Comparison of ENCODE assay signal across 1 cellular context in genomic region chr2:102367331-102367971, GRCh38.
TF ChIP-seq lines count a peak whose summit lies in the region.

No MANE protein-coding gene starts in this region.

TF ChIP-seq in GM12878, 131 proteins besides CTCF, POLR2A, EP300 and RAD21 (continued from another document and continues in another):
- TF ChIP-seq REST (IDR thresholded peaks at IDR 0.05; ENCODE audit: low read depth, low read length) (no peak), PBX3 (IDR thresholded peaks at IDR 0.05; ENCODE audit: insufficient replicate concordance, low read depth, low read length) (peak; percentile 18), FOS (IDR thresholded peaks at IDR 0.05; ENCODE audit: borderline replicate concordance, extremely low read depth, insufficient read length) (no peak), EGR1 (IDR thresholded peaks at IDR 0.05; ENCODE audit: borderline replicate concordance in 1 of 2, low read depth in 2 of 2, low read length in 2 of 2) (no peak), CEBPB (IDR thresholded peaks at IDR 0.05; ENCODE audit: borderline replicate concordance in 1 of 2, low read depth in 2 of 2, low read length in 2 of 2) (peak in 1 of 2 experiments; percentile 44; a peak in 1 of 4 replicates), SRF (IDR thresholded peaks at IDR 0.05; ENCODE audit: low read depth in 2 of 2, low read length in 2 of 2) (no peak), KLF5 (IDR thresholded peaks at IDR 0.05; ENCODE audit: partially characterized antibody) (no peak), RAD51 (IDR thresholded peaks at IDR 0.05) (no peak), JUND (IDR thresholded peaks at IDR 0.05; ENCODE audit: low read depth, low read length) (no peak), FOXM1 (IDR thresholded peaks at IDR 0.05; ENCODE audit: low read depth, low read length) (peak; percentile 84; the same call in 1 of the 2 replicates), TBL1XR1 (IDR thresholded peaks at IDR 0.05; ENCODE audit: low read depth, low read length) (no peak), SPI1 (IDR thresholded peaks at IDR 0.05; ENCODE audit: borderline replicate concordance, insufficient read depth, low read depth, low read length) (no peak), ATF7 (IDR thresholded peaks at IDR 0.05; ENCODE audit: low read depth) (peak; percentile 40), PAX5 (IDR thresholded peaks at IDR 0.05; ENCODE audit: borderline replicate concordance, low read depth, low read length) (peak; percentile 84), ZZZ3 (IDR thresholded peaks at IDR 0.05; ENCODE audit: control insufficient read depth, insufficient read length, low read depth) (no peak), ASH2L (IDR thresholded peaks at IDR 0.05; ENCODE audit: borderline replicate concordance, low read depth) (no peak), HSF1 (IDR thresholded peaks at IDR 0.05; ENCODE audit: low read depth, low read length) (no peak), SKIL (IDR thresholded peaks at IDR 0.05; ENCODE audit: low read depth, poor library complexity, severe bottlenecking) (no peak), RELA (IDR thresholded peaks at IDR 0.05; ENCODE audit: borderline replicate concordance, partially characterized antibody) (no peak), SIX5 (IDR thresholded peaks at IDR 0.05; ENCODE audit: low read depth, low read length, severe bottlenecking) (no peak), STAT1 (conservative IDR thresholded peaks at IDR 0.05) (no peak), ZNF24 (IDR thresholded peaks at IDR 0.05) (no peak; the same call in 1 of the 2 replicates), GATAD2B (conservative IDR thresholded peaks at IDR 0.05; ENCODE audit: low read depth) (0 out of 2 replicates have a peak, but pooled peaks have one; percentile 30), WRNIP1 (IDR thresholded peaks at IDR 0.05; ENCODE audit: borderline replicate concordance, low read depth, low read length) (no peak), MTA3 (IDR thresholded peaks at IDR 0.05; ENCODE audit: borderline replicate concordance, low read length) (peak; percentile 76), SUZ12 (IDR thresholded peaks at IDR 0.05; ENCODE audit: unreplicated experiment) (no peak)
- TF ChIP-seq, protein P1, sequence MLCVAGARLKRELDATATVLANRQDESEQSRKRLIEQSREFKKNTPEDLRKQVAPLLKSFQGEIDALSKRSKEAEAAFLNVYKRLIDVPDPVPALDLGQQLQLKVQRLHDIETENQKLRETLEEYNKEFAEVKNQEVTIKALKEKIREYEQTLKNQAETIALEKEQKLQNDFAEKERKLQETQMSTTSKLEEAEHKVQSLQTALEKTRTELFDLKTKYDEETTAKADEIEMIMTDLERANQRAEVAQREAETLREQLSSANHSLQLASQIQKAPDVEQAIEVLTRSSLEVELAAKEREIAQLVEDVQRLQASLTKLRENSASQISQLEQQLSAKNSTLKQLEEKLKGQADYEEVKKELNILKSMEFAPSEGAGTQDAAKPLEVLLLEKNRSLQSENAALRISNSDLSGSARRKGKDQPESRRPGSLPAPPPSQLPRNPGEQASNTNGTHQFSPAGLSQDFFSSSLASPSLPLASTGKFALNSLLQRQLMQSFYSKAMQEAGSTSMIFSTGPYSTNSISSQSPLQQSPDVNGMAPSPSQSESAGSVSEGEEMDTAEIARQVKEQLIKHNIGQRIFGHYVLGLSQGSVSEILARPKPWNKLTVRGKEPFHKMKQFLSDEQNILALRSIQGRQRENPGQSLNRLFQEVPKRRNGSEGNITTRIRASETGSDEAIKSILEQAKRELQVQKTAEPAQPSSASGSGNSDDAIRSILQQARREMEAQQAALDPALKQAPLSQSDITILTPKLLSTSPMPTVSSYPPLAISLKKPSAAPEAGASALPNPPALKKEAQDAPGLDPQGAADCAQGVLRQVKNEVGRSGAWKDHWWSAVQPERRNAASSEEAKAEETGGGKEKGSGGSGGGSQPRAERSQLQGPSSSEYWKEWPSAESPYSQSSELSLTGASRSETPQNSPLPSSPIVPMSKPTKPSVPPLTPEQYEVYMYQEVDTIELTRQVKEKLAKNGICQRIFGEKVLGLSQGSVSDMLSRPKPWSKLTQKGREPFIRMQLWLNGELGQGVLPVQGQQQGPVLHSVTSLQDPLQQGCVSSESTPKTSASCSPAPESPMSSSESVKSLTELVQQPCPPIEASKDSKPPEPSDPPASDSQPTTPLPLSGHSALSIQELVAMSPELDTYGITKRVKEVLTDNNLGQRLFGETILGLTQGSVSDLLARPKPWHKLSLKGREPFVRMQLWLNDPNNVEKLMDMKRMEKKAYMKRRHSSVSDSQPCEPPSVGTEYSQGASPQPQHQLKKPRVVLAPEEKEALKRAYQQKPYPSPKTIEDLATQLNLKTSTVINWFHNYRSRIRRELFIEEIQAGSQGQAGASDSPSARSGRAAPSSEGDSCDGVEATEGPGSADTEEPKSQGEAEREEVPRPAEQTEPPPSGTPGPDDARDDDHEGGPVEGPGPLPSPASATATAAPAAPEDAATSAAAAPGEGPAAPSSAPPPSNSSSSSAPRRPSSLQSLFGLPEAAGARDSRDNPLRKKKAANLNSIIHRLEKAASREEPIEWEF (IDR thresholded peaks at IDR 0.05; ENCODE audit: insufficient replicate concordance, low read depth, low read length): no peak
- TF ChIP-seq, protein P2, sequence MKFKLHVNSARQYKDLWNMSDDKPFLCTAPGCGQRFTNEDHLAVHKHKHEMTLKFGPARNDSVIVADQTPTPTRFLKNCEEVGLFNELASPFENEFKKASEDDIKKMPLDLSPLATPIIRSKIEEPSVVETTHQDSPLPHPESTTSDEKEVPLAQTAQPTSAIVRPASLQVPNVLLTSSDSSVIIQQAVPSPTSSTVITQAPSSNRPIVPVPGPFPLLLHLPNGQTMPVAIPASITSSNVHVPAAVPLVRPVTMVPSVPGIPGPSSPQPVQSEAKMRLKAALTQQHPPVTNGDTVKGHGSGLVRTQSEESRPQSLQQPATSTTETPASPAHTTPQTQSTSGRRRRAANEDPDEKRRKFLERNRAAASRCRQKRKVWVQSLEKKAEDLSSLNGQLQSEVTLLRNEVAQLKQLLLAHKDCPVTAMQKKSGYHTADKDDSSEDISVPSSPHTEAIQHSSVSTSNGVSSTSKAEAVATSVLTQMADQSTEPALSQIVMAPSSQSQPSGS (IDR thresholded peaks at IDR 0.05; ENCODE audit: low read length): peak; percentile 91
- TF ChIP-seq, protein P3, sequence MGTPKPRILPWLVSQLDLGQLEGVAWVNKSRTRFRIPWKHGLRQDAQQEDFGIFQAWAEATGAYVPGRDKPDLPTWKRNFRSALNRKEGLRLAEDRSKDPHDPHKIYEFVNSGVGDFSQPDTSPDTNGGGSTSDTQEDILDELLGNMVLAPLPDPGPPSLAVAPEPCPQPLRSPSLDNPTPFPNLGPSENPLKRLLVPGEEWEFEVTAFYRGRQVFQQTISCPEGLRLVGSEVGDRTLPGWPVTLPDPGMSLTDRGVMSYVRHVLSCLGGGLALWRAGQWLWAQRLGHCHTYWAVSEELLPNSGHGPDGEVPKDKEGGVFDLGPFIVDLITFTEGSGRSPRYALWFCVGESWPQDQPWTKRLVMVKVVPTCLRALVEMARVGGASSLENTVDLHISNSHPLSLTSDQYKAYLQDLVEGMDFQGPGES (IDR thresholded peaks at IDR 0.05): no peak
- TF ChIP-seq, protein P4, sequence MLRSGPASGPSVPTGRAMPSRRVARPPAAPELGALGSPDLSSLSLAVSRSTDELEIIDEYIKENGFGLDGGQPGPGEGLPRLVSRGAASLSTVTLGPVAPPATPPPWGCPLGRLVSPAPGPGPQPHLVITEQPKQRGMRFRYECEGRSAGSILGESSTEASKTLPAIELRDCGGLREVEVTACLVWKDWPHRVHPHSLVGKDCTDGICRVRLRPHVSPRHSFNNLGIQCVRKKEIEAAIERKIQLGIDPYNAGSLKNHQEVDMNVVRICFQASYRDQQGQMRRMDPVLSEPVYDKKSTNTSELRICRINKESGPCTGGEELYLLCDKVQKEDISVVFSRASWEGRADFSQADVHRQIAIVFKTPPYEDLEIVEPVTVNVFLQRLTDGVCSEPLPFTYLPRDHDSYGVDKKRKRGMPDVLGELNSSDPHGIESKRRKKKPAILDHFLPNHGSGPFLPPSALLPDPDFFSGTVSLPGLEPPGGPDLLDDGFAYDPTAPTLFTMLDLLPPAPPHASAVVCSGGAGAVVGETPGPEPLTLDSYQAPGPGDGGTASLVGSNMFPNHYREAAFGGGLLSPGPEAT (IDR thresholded peaks at IDR 0.05; ENCODE audit: low read depth): no peak
- TF ChIP-seq, protein P5, sequence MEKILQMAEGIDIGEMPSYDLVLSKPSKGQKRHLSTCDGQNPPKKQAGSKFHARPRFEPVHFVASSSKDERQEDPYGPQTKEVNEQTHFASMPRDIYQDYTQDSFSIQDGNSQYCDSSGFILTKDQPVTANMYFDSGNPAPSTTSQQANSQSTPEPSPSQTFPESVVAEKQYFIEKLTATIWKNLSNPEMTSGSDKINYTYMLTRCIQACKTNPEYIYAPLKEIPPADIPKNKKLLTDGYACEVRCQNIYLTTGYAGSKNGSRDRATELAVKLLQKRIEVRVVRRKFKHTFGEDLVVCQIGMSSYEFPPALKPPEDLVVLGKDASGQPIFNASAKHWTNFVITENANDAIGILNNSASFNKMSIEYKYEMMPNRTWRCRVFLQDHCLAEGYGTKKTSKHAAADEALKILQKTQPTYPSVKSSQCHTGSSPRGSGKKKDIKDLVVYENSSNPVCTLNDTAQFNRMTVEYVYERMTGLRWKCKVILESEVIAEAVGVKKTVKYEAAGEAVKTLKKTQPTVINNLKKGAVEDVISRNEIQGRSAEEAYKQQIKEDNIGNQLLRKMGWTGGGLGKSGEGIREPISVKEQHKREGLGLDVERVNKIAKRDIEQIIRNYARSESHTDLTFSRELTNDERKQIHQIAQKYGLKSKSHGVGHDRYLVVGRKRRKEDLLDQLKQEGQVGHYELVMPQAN (conservative IDR thresholded peaks at IDR 0.05): no peak
- TF ChIP-seq, protein P6, sequence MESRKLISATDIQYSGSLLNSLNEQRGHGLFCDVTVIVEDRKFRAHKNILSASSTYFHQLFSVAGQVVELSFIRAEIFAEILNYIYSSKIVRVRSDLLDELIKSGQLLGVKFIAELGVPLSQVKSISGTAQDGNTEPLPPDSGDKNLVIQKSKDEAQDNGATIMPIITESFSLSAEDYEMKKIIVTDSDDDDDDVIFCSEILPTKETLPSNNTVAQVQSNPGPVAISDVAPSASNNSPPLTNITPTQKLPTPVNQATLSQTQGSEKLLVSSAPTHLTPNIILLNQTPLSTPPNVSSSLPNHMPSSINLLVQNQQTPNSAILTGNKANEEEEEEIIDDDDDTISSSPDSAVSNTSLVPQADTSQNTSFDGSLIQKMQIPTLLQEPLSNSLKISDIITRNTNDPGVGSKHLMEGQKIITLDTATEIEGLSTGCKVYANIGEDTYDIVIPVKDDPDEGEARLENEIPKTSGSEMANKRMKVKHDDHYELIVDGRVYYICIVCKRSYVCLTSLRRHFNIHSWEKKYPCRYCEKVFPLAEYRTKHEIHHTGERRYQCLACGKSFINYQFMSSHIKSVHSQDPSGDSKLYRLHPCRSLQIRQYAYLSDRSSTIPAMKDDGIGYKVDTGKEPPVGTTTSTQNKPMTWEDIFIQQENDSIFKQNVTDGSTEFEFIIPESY (IDR thresholded peaks at IDR 0.05): no peak
